Comparison of ENCODE assay signal across 8 cellular contexts in the genomic region with DNA sequence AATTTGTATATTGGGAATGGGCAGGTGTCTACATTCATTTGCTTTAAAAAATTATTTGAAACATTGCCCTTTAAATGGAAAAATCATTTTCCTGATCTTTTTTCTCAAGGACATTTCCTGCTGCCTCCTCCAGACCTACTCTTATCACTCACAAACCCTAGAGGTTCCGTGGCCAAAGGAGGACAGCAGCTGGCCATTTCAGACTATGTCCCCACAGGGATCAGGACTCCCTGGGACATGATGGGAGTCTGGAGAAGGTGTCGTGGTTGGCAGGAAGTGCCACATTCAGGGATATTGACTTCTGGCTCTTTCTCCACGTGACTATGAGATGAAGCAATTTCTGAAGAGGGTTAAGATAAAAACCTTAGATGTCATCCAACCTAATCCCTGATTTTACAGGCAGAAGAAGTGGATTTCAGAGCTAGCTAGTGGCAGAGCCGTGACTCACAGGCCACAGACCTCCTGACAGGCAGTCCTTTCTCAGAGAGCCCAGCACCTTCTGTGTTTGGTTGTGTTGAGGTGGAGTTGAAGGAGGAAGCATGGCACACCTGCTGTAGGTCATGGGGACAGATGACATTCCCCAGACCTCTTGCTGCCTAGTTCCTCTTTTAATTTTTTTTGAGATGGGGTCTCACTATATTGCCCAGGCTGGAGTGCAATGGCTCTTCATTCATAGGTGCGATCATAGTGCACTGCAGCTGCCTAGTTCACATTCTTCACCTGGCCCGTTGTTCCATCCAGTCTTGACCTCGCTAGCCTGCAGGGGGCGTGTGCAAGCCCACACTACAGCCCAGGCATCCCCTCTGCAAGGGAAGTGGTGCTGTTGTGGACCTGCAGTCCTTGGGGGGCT. TPM values are rescaled to one million over a fixed set of nuclear protein-coding genes. Genes with fewer than 3 reads are reported as not detected.
A peak's percentile ranks its signal among the peaks of the same experiment; 100 is the strongest.
DNase-seq lines count a peak whose midpoint lies in the region; ATAC-seq, FAIRE-seq and TF ChIP-seq lines count a peak whose summit lies in the region.

No MANE protein-coding gene starts in this region.

- H3K9me3 ChIP-seq in adrenal gland (replicated peaks in 1 of 3), result no peaks in the 10 kb centered on the region
- no peaks in the 10 kb centered on the region for H3K9me3 ChIP-seq in mesenchymal stem cell (ENCODE audit: control insufficient read depth, low read length)

- no peaks in the 10 kb centered on the region for H3K79me1 ChIP-seq in mesenchymal stem cell (replicated peaks; ENCODE audit: low read length, poor library complexity, severe bottlenecking)

- H3K18ac ChIP-seq in mesenchymal stem cell (ENCODE audit: low read depth in 1 of 2, low read length in 2 of 2), result no peak overlapping the region

- no peak overlapping the region for H2BK15ac ChIP-seq in mesenchymal stem cell (ENCODE audit: low read depth, poor library complexity, severe bottlenecking)

- no peaks in the 10 kb centered on the region for H3K36me3 ChIP-seq in adrenal gland (replicated peaks in 1 of 2)
- H3K36me3 ChIP-seq in mesenchymal stem cell (ENCODE audit: control insufficient read depth in 1 of 2, insufficient read depth in 2 of 2, low read depth in 1 of 2, low read length in 2 of 2), result no peaks in the 10 kb centered on the region

- H2AFZ ChIP-seq in mesenchymal stem cell (ENCODE audit: low read depth, low read length), result no peak overlapping the region

- H3K23ac ChIP-seq in mesenchymal stem cell (ENCODE audit: low read length in 2 of 2), result no peak overlapping the region

- no peak overlapping the region for H3K27ac ChIP-seq in adrenal gland
- H3K27ac ChIP-seq in mesenchymal stem cell (ENCODE audit: low read length, poor library complexity, severe bottlenecking), result no peak overlapping the region

- H3K4me1 ChIP-seq in adrenal gland (replicated peaks in 1 of 2) (peaks cover 5 to 7% of the 10 kb centered on the region in 2 donors), mesenchymal stem cell (ENCODE audit: control insufficient read depth, insufficient read depth, low read depth, low read length) (peaks cover 2% of the 10 kb centered on the region)

- DNase-seq in D721Med (ENCODE audit: insufficient read length, low spot score) (no peak), HuH-7.5 (ENCODE audit: low spot score) (peak; percentile 15), adrenal gland (peak in 3 of 7 donors; percentile 32 to 36 (median 36)), mesenchymal stem cell (peak; percentile 39), OCI-M2 (lab: John Stamatoyannopoulos, UW; ENCODE audit: unreplicated experiment) (no peak)
- no peak for DNase-seq in activated CD4-positive, alpha-beta T cell treated with anti-CD3 and anti-CD28 coated beads for 4 hours

- H3K4ac ChIP-seq in mesenchymal stem cell (ENCODE audit: low read depth in 1 of 2, low read length in 2 of 2), result peak overlapping the region in 1 of 2 experiments; percentile 53

- H2AK5ac ChIP-seq in mesenchymal stem cell (ENCODE audit: low read length, severe bottlenecking), result no peak overlapping the region

- H3K27me3 ChIP-seq in adrenal gland (peaks cover 4% of the 10 kb centered on the region), mesenchymal stem cell (ENCODE audit: control insufficient read depth in 1 of 2, insufficient read depth in 1 of 2, low read length in 2 of 2) (peaks cover 0 to 26% of the 10 kb centered on the region in 2 experiments)

- FAIRE-seq in D721Med (lab: Jason Lieb, UNC), result no peak

- H3K4me3 ChIP-seq in adrenal gland (no peak overlapping the region), mesenchymal stem cell (ENCODE audit: insufficient read depth in 1 of 2, low read depth in 1 of 2, low read length in 2 of 2) (no peak overlapping the region)

- H2BK5ac ChIP-seq in mesenchymal stem cell (ENCODE audit: low read depth, low read length, poor library complexity, severe bottlenecking), result no peak overlapping the region

- intact Hi-C loops in adrenal gland (cut with DNase I), result no loop called here

- no peak overlapping the region for H2BK12ac ChIP-seq in mesenchymal stem cell (ENCODE audit: low read length in 2 of 2)

- TF ChIP-seq POLR2A in adrenal gland (IDR thresholded peaks at IDR 0.05), result no peak

- H2BK120ac ChIP-seq in mesenchymal stem cell (ENCODE audit: low read depth, low read length), result no peak overlapping the region

- WGBS in adrenal gland, 4 donors, result 34 to 54% (median 37%) methylated on average over 8 of the region's 8 CpGs
- WGBS in mesenchymal stem cell, result 62% methylated on average over 6 of the region's 8 CpGs

- H3K4me2 ChIP-seq in mesenchymal stem cell (ENCODE audit: low read length, poor library complexity, severe bottlenecking), result no peak overlapping the region

- ATAC-seq in HG03342 (IDR thresholded peaks at IDR 0.05; ENCODE audit: unreplicated experiment), result no peak
- ATAC-seq in HG02885 (IDR thresholded peaks at IDR 0.05; ENCODE audit: poor library complexity, unreplicated experiment), result no peak

- no peak overlapping the region for H3K9ac ChIP-seq in mesenchymal stem cell (ENCODE audit: low read length)

- H3K14ac ChIP-seq in mesenchymal stem cell (ENCODE audit: low read length in 2 of 2), result peak overlapping the region in 1 of 2 experiments; percentile 53

- TF ChIP-seq CTCF in D721Med (IDR thresholded peaks at IDR 0.05; ENCODE audit: insufficient read depth, missing control alignments), result peak; percentile 54
- TF ChIP-seq CTCF in adrenal gland (IDR thresholded peaks at IDR 0.05), result peak in 4 of 6 experiments; percentile 15 to 28 (median 24)

- H4K8ac ChIP-seq in mesenchymal stem cell (ENCODE audit: low read length), result no peak overlapping the region

- no peak overlapping the region for H4K91ac ChIP-seq in mesenchymal stem cell (ENCODE audit: low read length)

RNA-seq across cellular contexts. Expression of gene IL10, which starts 25.5 kb away (rescaled TPM):
- 1 to 10 TPM in 7 of 8 donors, under 1 TPM in 1; 0.54 to 8.5 (median 3.3) TPM for total RNA-seq in adrenal gland
- polyA plus RNA-seq in adrenal gland, result 1 to 10 TPM; 1.5 to 4.2 (median 1.6) TPM
- polyA plus RNA-seq in mesenchymal stem cell (2013, experiment 1 of 2), result 0.11 TPM
- not detected for polyA plus RNA-seq in mesenchymal stem cell (2013, experiment 2 of 2)

RNA-seq across cellular contexts. Expression of gene IL19, which starts 27.2 kb away (rescaled TPM):
- not detected for total RNA-seq in adrenal gland
- not detected for polyA plus RNA-seq in adrenal gland
- 0.04 TPM for polyA plus RNA-seq in mesenchymal stem cell (2013, experiment 1 of 2)
- 0.07 TPM for polyA plus RNA-seq in mesenchymal stem cell (2013, experiment 2 of 2)

Comparison
In these comparisons a context has a peak if more than half of its experiments do, and no peak if none do; other contexts are left out.
1. DNase-seq: peak in HuH-7.5 (single experiment) and mesenchymal stem cell (single experiment); none in D721Med (single experiment), OCI-M2 (single experiment) and activated CD4-positive, alpha-beta T cell treated with anti-CD3 and anti-CD28 coated beads for 4 hours (0 of 2).